Comparison of ENCODE assay signal across 25 cellular contexts in genomic region chr2:70546376-70546775, GRCh38. TPM values are rescaled to one million over a fixed set of nuclear protein-coding genes. Genes with fewer than 3 reads are reported as not detected.
"Had no signal": no experiment of that assay in that cellular context is flagged by ENCODE, and none has a peak within 500 bp of the region (broad histone marks: within the 10 kb centered on the region; RNA-seq: fewer than 3 reads in every experiment).

No MANE protein-coding gene starts in this region.

- H3K4me3 ChIP-seq: esophagus squamous epithelium, heart left ventricle, left lung, lung, neural progenitor cell, testis, vagina had no signal

- H3K9me3 ChIP-seq: esophagus squamous epithelium, heart left ventricle, left lung, testis, vagina had no signal

- H3K4me2 ChIP-seq: neural progenitor cell had no signal

- H3K4me1 ChIP-seq: left lung, neural progenitor cell, testis, vagina had no signal

- FAIRE-seq: keratinocyte had no signal

- H3K27me3 ChIP-seq: esophagus squamous epithelium, testis, vagina had no signal

- H2AFZ ChIP-seq: neural progenitor cell had no signal

- ATAC-seq: activated CD4-positive, CD25-positive, alpha-beta regulatory T cell treated with anti-CD3 and anti-CD28 coated beads, Interleukin-2, amount 50 U/mL, for 24 hours; activated CD8-positive, alpha-beta T cell treated with anti-CD3 and anti-CD28 coated beads for 36 hours; activated naive CD8-positive, alpha-beta T cell treated with anti-CD3 and anti-CD28 coated beads, Interleukin-2, amount 50 U/mL, for 24 hours; heart left ventricle; left lung; naive thymus-derived CD8-positive, alpha-beta T cell; T-helper 17 cell had no signal

- H3K9ac ChIP-seq: neural progenitor cell had no signal

- H3K27ac ChIP-seq: esophagus squamous epithelium, heart left ventricle, left lung, neural progenitor cell, testis, vagina, VCaP had no signal

- H3K36me3 ChIP-seq: esophagus squamous epithelium, heart left ventricle, left lung, neural progenitor cell, vagina had no signal

- DNase-seq: activated CD4-positive, alpha-beta T cell treated with anti-CD3 and anti-CD28 coated beads, Interleukin-2, amount 10 ng/mL, durations not matched to agents 24 days and 14 days; activated CD8-positive, alpha-beta T cell treated with anti-CD3 and anti-CD28 coated beads for 36 hours; activated gamma-delta T cell; activated naive CD4-positive, alpha-beta T cell treated with anti-CD3 and anti-CD28 coated beads, Interleukin-2, amount 50 U/mL, for 16 hours; activated naive CD8-positive, alpha-beta T cell treated with anti-CD3 and anti-CD28 coated beads, Interleukin-2, amount 50 U/mL, for 24 hours; anterior cingulate cortex; caudate nucleus; dermis blood vessel endothelial cell; effector memory CD4-positive, alpha-beta T cell; esophagus squamous epithelium; heart left ventricle; left lung; naive thymus-derived CD8-positive, alpha-beta T cell; posterior cingulate gyrus; stimulated activated CD4-positive, alpha-beta T cell treated with anti-CD3 and anti-CD28 coated beads, Interleukin-4, amount 100 ng/mL, for 1 hour; stimulated activated naive CD4-positive, alpha-beta T cell; T-helper 17 cell; testis had no signal

RNA-seq across cellular contexts. Expression of gene TGFA, which starts 7.2 kb away (rescaled TPM):
- total RNA-seq: activated CD4-positive, alpha-beta T cell treated with anti-CD3 and anti-CD28 coated beads, Interleukin-2, amount 10 ng/mL, durations not matched to agents 24 days and 14 days; activated T-helper 1 cell treated with anti-CD3 and anti-CD28 coated beads, Interleukin-12 subunit alpha, Interleukin-12 subunit beta, Interleukin-2, Interleukin-4 antibody, amounts not matched to agents 30 ng/mL and 10 ng/mL and 1 ng/mL, durations not matched to agents 14 hours and 24 hours and 36 hours had no signal
